Comparison of ENCODE assay signal across 17 cellular contexts in the genomic region with DNA sequence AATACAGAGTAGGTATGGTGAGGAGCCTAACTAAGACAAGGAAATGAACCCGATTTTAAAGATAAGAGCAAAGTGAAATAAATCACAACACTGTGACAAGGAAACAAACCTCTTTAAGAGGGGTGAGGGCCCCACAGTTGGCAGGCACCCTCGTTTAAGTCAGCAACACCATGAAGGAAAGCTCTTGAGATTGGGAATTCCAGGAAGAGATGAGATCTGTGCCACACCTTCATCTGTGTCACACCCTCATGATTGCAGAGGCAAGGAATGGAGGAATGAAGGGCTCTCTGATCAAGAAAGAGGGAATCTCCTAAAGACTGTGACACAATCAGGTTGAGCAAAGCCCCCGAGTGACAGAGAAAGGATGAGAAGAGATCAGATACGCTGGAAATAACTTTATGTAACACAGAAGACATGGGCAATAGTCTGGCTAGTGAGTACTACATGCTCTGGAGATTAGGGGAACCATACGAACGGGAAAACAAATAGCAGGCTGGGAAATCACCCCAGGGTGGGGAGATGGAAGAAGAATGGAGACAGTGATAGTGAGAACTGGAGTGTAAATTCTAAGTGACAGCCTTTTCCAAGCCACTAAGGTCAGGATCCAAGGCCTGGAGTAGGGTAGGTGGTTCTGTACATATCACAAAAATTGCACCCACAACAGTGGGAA. TPM values are rescaled to one million over a fixed set of nuclear protein-coding genes. Genes with fewer than 3 reads are reported as not detected.
DNase-seq lines count a peak whose midpoint lies in the region; ATAC-seq, FAIRE-seq and TF ChIP-seq lines count a peak whose summit lies in the region.
"Not testable (repeated sequence)": the region's sequence is repeated elsewhere in the genome, so short reads cannot be mapped to it uniquely, and the experiment has no call there.
"Had no signal": no experiment of that assay in that cellular context is flagged by ENCODE, and none has a peak within 500 bp of the region (broad histone marks: within the 10 kb centered on the region; RNA-seq: fewer than 3 reads in every experiment).

No MANE protein-coding gene starts in this region.

- H3K4me1 ChIP-seq in HEK293 (ENCODE audit: control insufficient read depth, insufficient read depth, low read length); esophagus muscularis mucosa; left lung; trophoblast cell (ENCODE audit: control insufficient read depth in 1 of 2, insufficient read depth in 2 of 2, low read length in 2 of 2); upper lobe of right lung: not testable (repeated sequence)

- TF ChIP-seq POLR2A in esophagus muscularis mucosa (IDR thresholded peaks at IDR 0.05; ENCODE audit: low read depth), result not testable (repeated sequence)

- not testable (repeated sequence) for H3K18ac ChIP-seq in trophoblast cell (ENCODE audit: low read length)

- POLR2A ChIA-PET in HEK293 (lab: Yijun Ruan, JAX), result not testable (repeated sequence)

- FAIRE-seq in bronchial epithelial cell (lab: Jason Lieb, UNC), result peak; percentile 58

- peak; percentile 68 for ATAC-seq in left lung
- peak; percentile 29 for ATAC-seq in upper lobe of right lung

- H3K9ac ChIP-seq in trophoblast cell (ENCODE audit: low read length), result not testable (repeated sequence)

- H4K91ac ChIP-seq in trophoblast cell (ENCODE audit: low read depth, low read length), result not testable (repeated sequence)

- not testable (repeated sequence) for H2AK5ac ChIP-seq in trophoblast cell (ENCODE audit: low read length)

- not testable (repeated sequence) for H3K27ac ChIP-seq in HEK293 (ENCODE audit: extremely low read depth, low read depth, low read length); esophagus muscularis mucosa (replicated peaks in 1 of 4); left lung; trophoblast cell (ENCODE audit: low read depth, low read length); upper lobe of right lung

- peak; percentile 41 for DNase-seq in Caki2 (ENCODE audit: low read depth)
- DNase-seq in T-helper 2 cell treated with Interferon-gamma antibody and Interleukin-4, amounts not matched to agents 5 μg/mL and 100 μg/mL, for 36 hours (ENCODE audit: low spot score); left lung; upper lobe of right lung: not testable (repeated sequence)
- peak; percentile 54 for DNase-seq in bronchial epithelial cell (ENCODE audit: low read depth)
- DNase-seq in esophagus muscularis mucosa (ENCODE audit: extremely low spot score), result peak; percentile 79
- peak; percentile 75 to 88 for DNase-seq in trophoblast cell

- H3K36me3 Mint-ChIP-seq in T-helper 2 cell treated with Interferon-gamma antibody and Interleukin-4, amounts not matched to agents 5 μg/mL and 100 μg/mL, for 36 hours (ENCODE audit: low read depth), result not testable (repeated sequence)

- not testable (repeated sequence) for H2BK5ac ChIP-seq in trophoblast cell (ENCODE audit: low read depth, low read length, poor library complexity)

- H3K27me3 ChIP-seq in bronchial epithelial cell (ENCODE audit: control insufficient read depth, insufficient read depth, low read length); esophagus muscularis mucosa; left lung; trophoblast cell (ENCODE audit: insufficient read depth, low read length); upper lobe of right lung: not testable (repeated sequence)

- in situ Hi-C loops in Caki2 (cut with HindIII; ENCODE audit: low pct_unique_long_range_greater_than_20kb, low sequenced_read_pairs), result not testable (repeated sequence)

- not testable (repeated sequence) for H3K4me2 ChIP-seq in trophoblast cell (ENCODE audit: low read length)

- H2BK120ac ChIP-seq in trophoblast cell (ENCODE audit: insufficient read depth, low read length, poor library complexity), result not testable (repeated sequence)

- H3K27me3 Mint-ChIP-seq in T-helper 2 cell treated with Interferon-gamma antibody and Interleukin-4, amounts not matched to agents 5 μg/mL and 100 μg/mL, for 36 hours (ENCODE audit: low read depth), result not testable (repeated sequence)

- not testable (repeated sequence) for H3K79me2 ChIP-seq in trophoblast cell (ENCODE audit: control insufficient read depth, insufficient read depth, low read length, poor library complexity)

- H3K79me1 ChIP-seq in trophoblast cell (ENCODE audit: low read length), result not testable (repeated sequence)

- intact Hi-C loops in esophagus muscularis mucosa (cut with DNase I); left lung (cut with DNase I); upper lobe of right lung (cut with DNase I): not testable (repeated sequence)

- H2BK12ac ChIP-seq in trophoblast cell (ENCODE audit: low read length), result not testable (repeated sequence)

- not testable (repeated sequence) for TF ChIP-seq CTCF in HEK293 (tag by site-specific recombination; IDR thresholded peaks at IDR 0.05); bronchial epithelial cell (IDR thresholded peaks at IDR 0.05; ENCODE audit: insufficient read depth, low read length, severe bottlenecking); esophagus muscularis mucosa (IDR thresholded peaks at IDR 0.05); left lung (IDR thresholded peaks at IDR 0.05); upper lobe of right lung (IDR thresholded peaks at IDR 0.05)

- not testable (repeated sequence) for H3K4me1 Mint-ChIP-seq in T-helper 2 cell treated with Interferon-gamma antibody and Interleukin-4, amounts not matched to agents 5 μg/mL and 100 μg/mL, for 36 hours (ENCODE audit: low read depth)

- not testable (repeated sequence) for H3K36me3 ChIP-seq in HEK293 (ENCODE audit: control insufficient read depth in 2 of 2, insufficient read depth in 1 of 2, low read length in 2 of 2); bronchial epithelial cell (ENCODE audit: control insufficient read depth, insufficient read depth, low read length); esophagus muscularis mucosa; left lung; trophoblast cell (ENCODE audit: control insufficient read depth in 1 of 2, insufficient read depth in 2 of 2, low read length in 2 of 2); upper lobe of right lung

- H3K4me3 Mint-ChIP-seq in T-helper 2 cell treated with Interferon-gamma antibody and Interleukin-4, amounts not matched to agents 5 μg/mL and 100 μg/mL, for 36 hours, result not testable (repeated sequence)

- H3K4ac ChIP-seq in trophoblast cell (ENCODE audit: low read depth, low read length), result not testable (repeated sequence)

- not testable (repeated sequence) for TF ChIP-seq EP300 in esophagus muscularis mucosa (IDR thresholded peaks at IDR 0.05)

- H3K4me3 ChIP-seq in HEK293 (ENCODE audit: low read depth, low read length); bronchial epithelial cell (ENCODE audit: low read depth, low read length); esophagus muscularis mucosa; left lung; trophoblast cell (ENCODE audit: low read depth, low read length); upper lobe of right lung: not testable (repeated sequence)

- not testable (repeated sequence) for H4K12ac ChIP-seq in trophoblast cell (ENCODE audit: low read depth, low read length)

- H4K8ac ChIP-seq in trophoblast cell (ENCODE audit: low read depth, low read length), result not testable (repeated sequence)

- not testable (repeated sequence) for H3K9me3 ChIP-seq in HEK293 (ENCODE audit: control insufficient read depth, insufficient read depth, low read depth, low read length); esophagus muscularis mucosa; left lung; trophoblast cell (ENCODE audit: insufficient read depth, low read depth, low read length); upper lobe of right lung

- not testable (repeated sequence) for H3K14ac ChIP-seq in trophoblast cell (ENCODE audit: low read length)

- CTCF ChIA-PET in HEK293 (lab: Yijun Ruan, JAX), result not testable (repeated sequence)

- not testable (repeated sequence) for H3K9me3 Mint-ChIP-seq in T-helper 2 cell treated with Interferon-gamma antibody and Interleukin-4, amounts not matched to agents 5 μg/mL and 100 μg/mL, for 36 hours

- not testable (repeated sequence) for H3K23ac ChIP-seq in trophoblast cell (ENCODE audit: low read length)

- 55% methylated on average over 6 of the region's 6 CpGs for WGBS in esophagus muscularis mucosa
- no CpG with 5 or more reads among the region's 6 CpGs for whole genome bisulfite sequencing in trophoblast cell (ENCODE audit: extremely low coverage, insufficient coverage, insufficient read length)

- not testable (repeated sequence) for H2AFZ ChIP-seq in trophoblast cell (ENCODE audit: insufficient read depth, low read length, poor library complexity)

- H3K27ac Mint-ChIP-seq in T-helper 2 cell treated with Interferon-gamma antibody and Interleukin-4, amounts not matched to agents 5 μg/mL and 100 μg/mL, for 36 hours, result peak overlapping the region; percentile 3

TF ChIP-seq in HEK293, 187 proteins besides CTCF, POLR2A, EP300 and RAD21:
- 0 out of 2 replicates have a peak, but pooled peaks have one; percentile 16 for TF ChIP-seq ZFP69B (tag by site-specific recombination; IDR thresholded peaks at IDR 0.05)
- TF ChIP-seq, protein P1, sequence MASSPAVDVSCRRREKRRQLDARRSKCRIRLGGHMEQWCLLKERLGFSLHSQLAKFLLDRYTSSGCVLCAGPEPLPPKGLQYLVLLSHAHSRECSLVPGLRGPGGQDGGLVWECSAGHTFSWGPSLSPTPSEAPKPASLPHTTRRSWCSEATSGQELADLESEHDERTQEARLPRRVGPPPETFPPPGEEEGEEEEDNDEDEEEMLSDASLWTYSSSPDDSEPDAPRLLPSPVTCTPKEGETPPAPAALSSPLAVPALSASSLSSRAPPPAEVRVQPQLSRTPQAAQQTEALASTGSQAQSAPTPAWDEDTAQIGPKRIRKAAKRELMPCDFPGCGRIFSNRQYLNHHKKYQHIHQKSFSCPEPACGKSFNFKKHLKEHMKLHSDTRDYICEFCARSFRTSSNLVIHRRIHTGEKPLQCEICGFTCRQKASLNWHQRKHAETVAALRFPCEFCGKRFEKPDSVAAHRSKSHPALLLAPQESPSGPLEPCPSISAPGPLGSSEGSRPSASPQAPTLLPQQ (tag by site-specific recombination; IDR thresholded peaks at IDR 0.05), result peak; percentile 54; the same call in 1 of the 2 replicates

RNA-seq across cellular contexts. Expression of a gene that starts 51.7 kb away (rescaled TPM):
- not detected in 2 replicates for total RNA-seq in Caki2 (2014; rRNA removed; shearing (Covaris generic); ENCODE audit: low replicate concordance)
- total RNA-seq in bronchial epithelial cell, result not detected in 2 replicates
- not detected for total RNA-seq in esophagus muscularis mucosa
- total RNA-seq in left lung, result not detected
- not detected in 2 replicates for polyA plus RNA-seq in trophoblast cell (2013)
- not detected for total RNA-seq in upper lobe of right lung
- total RNA-seq: CD4-positive, alpha-beta T cell; Daoy; H4; IMR-90; MCF 10A; OCI-LY7; Right ventricle myocardium inferior; SJSA1 had no signal
- polyA plus RNA-seq: BJ, IMR-90 had no signal
